ENCODE assay signal across 16 cellular contexts in genomic region chr15:56844463-56844862, GRCh38.
A peak's percentile ranks its signal among the peaks of the same experiment; 100 is the strongest.
DNase-seq lines count a peak whose midpoint lies in the region; ATAC-seq, FAIRE-seq and TF ChIP-seq lines count a peak whose summit lies in the region.
"Had no signal": no experiment of that assay in that cellular context is flagged by ENCODE, and none has a peak within 500 bp of the region (broad histone marks: within the 10 kb centered on the region; RNA-seq: fewer than 3 reads in every experiment).

No MANE protein-coding gene starts in this region.

- H3K4me1 ChIP-seq in A549, result no peaks in the 10 kb centered on the region
- H3K4me1 ChIP-seq in Loucy (ENCODE audit: insufficient read depth, low read length, poor library complexity, severe bottlenecking), result no peaks in the 10 kb centered on the region
- H3K4me1 ChIP-seq in keratinocyte (ENCODE audit: control insufficient read depth, extremely low read depth, insufficient read depth, low read length), result no peaks in the 10 kb centered on the region
- H3K4me1 ChIP-seq in small intestine (ENCODE audit: control insufficient read depth in 2 of 2, insufficient read depth in 1 of 2, low read depth in 1 of 2, low read length in 1 of 2), result no peaks in the 10 kb centered on the region

- H3K9me3 ChIP-seq in A549, result no peaks in the 10 kb centered on the region
- no peaks in the 10 kb centered on the region for H3K9me3 ChIP-seq in Loucy (ENCODE audit: insufficient read depth, low read depth, low read length)
- no peaks in the 10 kb centered on the region for H3K9me3 ChIP-seq in keratinocyte (ENCODE audit: control insufficient read depth, low read depth, low read length)
- no peaks in the 10 kb centered on the region for H3K9me3 ChIP-seq in small intestine (ENCODE audit: control insufficient read depth, low read depth)

- TF ChIP-seq EP300 in A549 (IDR thresholded peaks at IDR 0.05), result no peak

- TF ChIP-seq CTCF in A549 (IDR thresholded peaks at IDR 0.05) (no peak), Loucy (conservative IDR thresholded peaks at IDR 0.05; ENCODE audit: low read length) (no peak), keratinocyte (optimal IDR thresholded peaks at IDR 0.05 in 1 of 3, IDR thresholded peaks at IDR 0.05 in 1 of 3, conservative IDR thresholded peaks at IDR 0.05 in 1 of 3; ENCODE audit: extremely low read depth in 1 of 3, insufficient read depth in 2 of 3, low read length in 3 of 3) (no peak)

- POLR2A ChIA-PET in A549 (lab: Yijun Ruan, JAX), result interaction anchor here (0.6 kb wide), 1 partner anchor 80 kb away, joined by 3 read pairs; no protein-coding TSS in a partner anchor

- H3K27me3 ChIP-seq in Loucy (ENCODE audit: insufficient read depth, low read length, poor library complexity, severe bottlenecking) (no peaks in the 10 kb centered on the region), keratinocyte (ENCODE audit: control insufficient read depth, extremely low read depth, insufficient read depth, low read length) (no peaks in the 10 kb centered on the region), small intestine (ENCODE audit: control insufficient read depth in 2 of 2, insufficient read depth in 2 of 2, low read length in 2 of 2) (no peaks in the 10 kb centered on the region)
- H3K27me3 ChIP-seq: BLaER1 treated with 17β-estradiol and CSF1 and Interleukin-3, amounts not matched to agents 10 nM and 100 nM had no signal

- H3K27ac ChIP-seq in A549 (no peak overlapping the region), keratinocyte (ENCODE audit: control insufficient read depth, insufficient read depth, low read length) (no peak overlapping the region), small intestine (ENCODE audit: low read depth in 1 of 2, low read length in 1 of 2) (no peak overlapping the region)
- H3K27ac ChIP-seq: 22Rv1; BLaER1 treated with 17β-estradiol and CSF1 and Interleukin-3, amounts not matched to agents 10 nM and 100 nM had no signal

- H3K4me3 ChIP-seq in A549 (no peak overlapping the region), Loucy (ENCODE audit: low read length, poor library complexity, severe bottlenecking) (no peak overlapping the region), keratinocyte (ENCODE audit: control insufficient read depth in 2 of 3, extremely low read depth in 1 of 3, insufficient read depth in 2 of 3, low read depth in 1 of 3, low read length in 3 of 3) (no peak overlapping the region), small intestine (ENCODE audit: low read depth in 1 of 2, low read length in 2 of 2) (no peak overlapping the region)
- H3K4me3 ChIP-seq: BLaER1 treated with 17β-estradiol and CSF1 and Interleukin-3, amounts not matched to agents 10 nM and 100 nM had no signal

- 76% methylated on average over 3 of the region's 3 CpGs for WGBS in A549 (ENCODE audit: missing lambda C conversion rate)
- WGBS in small intestine, 3 donors, result 30 to 71% (median 44%) methylated on average over 3 of the region's 3 CpGs

- no peak for TF ChIP-seq RAD21 in A549 (conservative IDR thresholded peaks at IDR 0.05 in 1 of 2, IDR thresholded peaks at IDR 0.05 in 1 of 2)

- H3F3A ChIP-seq in Loucy (ENCODE audit: low read depth), result no peaks in the 10 kb centered on the region

- CTCF ChIA-PET in A549 (lab: Yijun Ruan, JAX), result interaction anchor here (0.9 kb wide), 1 partner anchor 30 kb away, joined by 3 read pairs; no protein-coding TSS in a partner anchor

- no peak for DNase-seq in A549 (ENCODE audit: low read depth in 1 of 2, low spot score in 1 of 2)
- no peak for DNase-seq in keratinocyte (ENCODE audit: low read depth, low spot score)
- DNase-seq in small intestine, result peak; percentile 61
- no peak for DNase-seq in HT-29 (ENCODE audit: low spot score)
- no peak for DNase-seq in HuH-7 (ENCODE audit: low spot score)
- no peak for DNase-seq in putamen (ENCODE audit: low spot score)
- DNase-seq: AML-193; CD4-positive, CD25-positive, alpha-beta regulatory T cell; EL; HCEC 1CT; KBM-7 had no signal

- H4K20me1 ChIP-seq in Loucy (ENCODE audit: insufficient read depth, low read length, poor library complexity, severe bottlenecking) (no peaks in the 10 kb centered on the region), keratinocyte (ENCODE audit: control insufficient read depth, extremely low read depth, insufficient read depth, low read length) (no peaks in the 10 kb centered on the region)
- H4K20me1 ChIP-seq: BLaER1 treated with 17β-estradiol and CSF1 and Interleukin-3, amounts not matched to agents 10 nM and 100 nM had no signal

- FAIRE-seq in A549 (lab: Jason Lieb, UNC) (peak; percentile 84), keratinocyte (lab: Jason Lieb, UNC) (peak; percentile 29), small intestine (lab: Jason Lieb, UNC) (no peak)
- FAIRE-seq: G401.6, GM12891 had no signal

- no peaks in the 10 kb centered on the region for H3K9me1 ChIP-seq in keratinocyte (ENCODE audit: control insufficient read depth, extremely low read depth, insufficient read depth, low read length)

- no peaks in the 10 kb centered on the region for H3K36me3 ChIP-seq in Loucy (ENCODE audit: insufficient read depth, low read length)
- no peaks in the 10 kb centered on the region for H3K36me3 ChIP-seq in keratinocyte (ENCODE audit: control insufficient read depth in 2 of 2, extremely low read depth in 1 of 2, insufficient read depth in 2 of 2, low read length in 2 of 2)
- H3K36me3 ChIP-seq in small intestine (ENCODE audit: control insufficient read depth in 2 of 2, insufficient read depth in 2 of 2, low read length in 2 of 2), result no peaks in the 10 kb centered on the region
- H3K36me3 ChIP-seq: BLaER1 treated with 17β-estradiol and CSF1 and Interleukin-3, amounts not matched to agents 10 nM and 100 nM had no signal

- H3K9ac ChIP-seq in Loucy (ENCODE audit: low read depth, low read length, poor library complexity, severe bottlenecking) (no peak overlapping the region), keratinocyte (ENCODE audit: control insufficient read depth, extremely low read depth, insufficient read depth, low read length) (no peak overlapping the region)
- H3K9ac ChIP-seq: BLaER1 treated with 17β-estradiol and CSF1 and Interleukin-3, amounts not matched to agents 10 nM and 100 nM had no signal

- TF ChIP-seq POLR2A in A549 (IDR thresholded peaks at IDR 0.05; ENCODE audit: low read length), result no peak

- dilution Hi-C loops in keratinocyte (cut with MboI; ENCODE audit: extremely low pct_ligation_motif_present, low sequenced_read_pairs), result no loop called here

- no peaks in the 10 kb centered on the region for H3K9me2 ChIP-seq in Loucy (replicated peaks; ENCODE audit: low read depth, low read length)

- H2AFZ ChIP-seq in Loucy (ENCODE audit: low read length) (peak overlapping the region; percentile 39), keratinocyte (ENCODE audit: control insufficient read depth, low read length) (no peak overlapping the region)

- H3K79me2 ChIP-seq in Loucy (ENCODE audit: insufficient read depth, low read length), result no peaks in the 10 kb centered on the region
- no peaks in the 10 kb centered on the region for H3K79me2 ChIP-seq in keratinocyte (ENCODE audit: control insufficient read depth, insufficient read depth, low read length)

- ATAC-seq in A549, result no peak

- H3K4me2 ChIP-seq in A549 (no peak overlapping the region), Loucy (ENCODE audit: low read depth, low read length, poor library complexity, severe bottlenecking) (no peak overlapping the region), keratinocyte (ENCODE audit: control insufficient read depth, extremely low read depth, insufficient read depth, low read depth, low read length) (no peak overlapping the region)

TF ChIP-seq in A549, 52 proteins besides CTCF, POLR2A, EP300 and RAD21:
- TF ChIP-seq FOSB (CRISPR knock-in tag; IDR thresholded peaks at IDR 0.05), result no peak
- TF ChIP-seq, protein P1, sequence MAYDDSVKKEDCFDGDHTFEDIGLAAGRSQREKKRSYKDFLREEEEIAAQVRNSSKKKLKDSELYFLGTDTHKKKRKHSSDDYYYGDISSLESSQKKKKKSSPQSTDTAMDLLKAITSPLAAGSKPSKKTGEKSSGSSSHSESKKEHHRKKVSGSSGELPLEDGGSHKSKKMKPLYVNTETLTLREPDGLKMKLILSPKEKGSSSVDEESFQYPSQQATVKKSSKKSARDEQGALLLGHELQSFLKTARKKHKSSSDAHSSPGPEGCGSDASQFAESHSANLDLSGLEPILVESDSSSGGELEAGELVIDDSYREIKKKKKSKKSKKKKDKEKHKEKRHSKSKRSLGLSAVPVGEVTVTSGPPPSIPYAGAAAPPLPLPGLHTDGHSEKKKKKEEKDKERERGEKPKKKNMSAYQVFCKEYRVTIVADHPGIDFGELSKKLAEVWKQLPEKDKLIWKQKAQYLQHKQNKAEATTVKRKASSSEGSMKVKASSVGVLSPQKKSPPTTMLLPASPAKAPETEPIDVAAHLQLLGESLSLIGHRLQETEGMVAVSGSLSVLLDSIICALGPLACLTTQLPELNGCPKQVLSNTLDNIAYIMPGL (CRISPR knock-in tag; IDR thresholded peaks at IDR 0.05; ENCODE audit: borderline replicate concordance), result no peak
- TF ChIP-seq HOXB13 (CRISPR knock-in tag; IDR thresholded peaks at IDR 0.05; ENCODE audit: low read depth), result no peak
